11 cellular contexts compared by ENCODE assay signal in the genomic region with DNA sequence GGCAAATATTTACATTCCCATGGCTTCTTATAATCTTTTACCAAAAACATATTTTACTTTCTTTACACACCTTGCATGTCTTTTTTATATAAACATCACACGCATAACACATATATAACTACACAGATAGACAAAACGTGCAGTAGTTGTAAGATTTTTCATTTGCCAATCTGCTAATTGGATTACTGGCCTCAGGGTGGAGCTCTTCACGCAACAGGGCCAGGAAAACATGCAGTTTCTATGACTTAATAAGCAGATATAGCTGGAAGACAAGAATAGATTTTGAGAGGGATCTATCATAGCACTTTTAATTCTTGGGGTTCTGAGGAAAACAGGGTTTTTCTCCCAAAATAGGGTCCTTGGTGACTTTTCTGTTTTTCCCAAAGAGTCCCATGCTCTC. TPM values are rescaled to one million over a fixed set of nuclear protein-coding genes. Genes with fewer than 3 reads are reported as not detected.
DNase-seq lines count a peak whose midpoint lies in the region; ATAC-seq and TF ChIP-seq lines count a peak whose summit lies in the region.
"Had no signal": no experiment of that assay in that cellular context is flagged by ENCODE, and none has a peak within 500 bp of the region (broad histone marks: within the 10 kb centered on the region; RNA-seq: fewer than 3 reads in every experiment).

No MANE protein-coding gene starts in this region.

- no peak overlapping the region for H3K4me2 ChIP-seq in PC-3 (ENCODE audit: low read length)

- no peaks in the 10 kb centered on the region for H3K4me1 ChIP-seq in PC-3 (ENCODE audit: insufficient read depth, low read length)

- no peaks in the 10 kb centered on the region for H3K9me3 ChIP-seq in PC-3 (ENCODE audit: low read length)
- H3K9me3 ChIP-seq: thyroid gland had no signal

- H3K27me3 ChIP-seq in PC-3 (ENCODE audit: low read length): no peaks in the 10 kb centered on the region
- H3K27me3 ChIP-seq: thyroid gland had no signal

- no peak overlapping the region for H3K9ac ChIP-seq in PC-3 (ENCODE audit: low read length)

- no peaks in the 10 kb centered on the region for H3K36me3 ChIP-seq in PC-3 (ENCODE audit: low read depth, low read length)
- H3K36me3 ChIP-seq: thyroid gland had no signal

- in situ Hi-C loops in GM13977 (cut with MboI; ENCODE audit: low pct_unique_long_range_greater_than_20kb, low sequenced_read_pairs, unreplicated experiment): no loop called here

- no peak overlapping the region for H3K4me3 ChIP-seq in AG04449 (ENCODE audit: low read depth, low read length)
- H3K4me3 ChIP-seq in PC-3 (ENCODE audit: low read length): no peak overlapping the region
- no peak overlapping the region for H3K4me3 ChIP-seq in fibroblast of mammary gland (ENCODE audit: control insufficient read depth, low read depth, low read length)
- H3K4me3 ChIP-seq: thyroid gland had no signal

- no peaks in the 10 kb centered on the region for H3F3A ChIP-seq in PC-3 (ENCODE audit: low read length, unreplicated experiment)

- TF ChIP-seq CTCF in AG04449 (IDR thresholded peaks at IDR 0.05; ENCODE audit: insufficient read depth, low read length, missing control alignments) (peak; percentile 18), GM13977 (IDR thresholded peaks at IDR 0.05; ENCODE audit: extremely low read depth, insufficient read depth, missing control alignments) (peak; percentile 53), PC-3 (conservative IDR thresholded peaks at IDR 0.05; ENCODE audit: low read depth, low read length) (peak; percentile 62), fibroblast of mammary gland (conservative IDR thresholded peaks at IDR 0.05; ENCODE audit: control insufficient read depth, insufficient read depth, low read depth, low read length) (peak; percentile 33)

- CTCF ChIA-PET in AG04449 (lab: Yijun Ruan, JAX) (interaction anchor here (1.3 to 1.7 kb wide), 3 partner anchors 10 to 537 kb away, joined by 3 to 8 read pairs (median 4); no protein-coding TSS in a partner anchor), PC-3 (lab: Charles Lee) (no interaction called here)

- intact Hi-C loops in PC-3 (cut with micrococcal nuclease): no loop called here
- intact Hi-C loops in posterior cingulate gyrus (cut with DNase I): no loop called here

- no peak for ATAC-seq in PC-3
- ATAC-seq in GM18867 (IDR thresholded peaks at IDR 0.05; ENCODE audit: unreplicated experiment): no peak

- DNase-seq in AG04449 (ENCODE audit: low read depth, low spot score) (no peak), GM13977 (ENCODE audit: low spot score) (no peak), PC-3 (no peak), fibroblast of mammary gland (ENCODE audit: low read depth) (peak; percentile 22), posterior cingulate gyrus (no peak)
- no peak for DNase-seq in stimulated activated CD4-positive, alpha-beta T cell treated with anti-CD3 and anti-CD28 coated beads, Interleukin-15, amount 100 ng/mL, for 24 hours
- DNase-seq in stimulated activated naive CD4-positive, alpha-beta T cell (lab: John Stamatoyannopoulos, UW): no peak
- DNase-seq: activated CD4-positive, alpha-beta T cell treated with anti-CD3 and anti-CD28 coated beads, Interleukin-2, amount 50 U/mL, for 48 hours; NCI-H345; thyroid gland had no signal

- no TSS peak for BruUV-seq in PC-3 (replicated peaks; lab: Mats Ljungman, UMichigan)

- H2AFZ ChIP-seq in PC-3 (ENCODE audit: low read length): no peak overlapping the region

- H3K27ac ChIP-seq in PC-3 (ENCODE audit: low read length): no peak overlapping the region
- H3K27ac ChIP-seq: thyroid gland had no signal

- no peaks in the 10 kb centered on the region for H3K79me2 ChIP-seq in PC-3 (ENCODE audit: low read length)

- H4K20me1 ChIP-seq in PC-3 (ENCODE audit: low read length): no peaks in the 10 kb centered on the region

- POLR2A ChIA-PET in AG04449 (lab: Yijun Ruan, JAX) (no interaction called here), PC-3 (lab: Charles Lee; ENCODE audit: unreplicated experiment) (no interaction called here)

- no peaks in the 10 kb centered on the region for H3K9me2 ChIP-seq in PC-3 (replicated peaks; ENCODE audit: low read length)

RNA-seq across cellular contexts. Expression of a gene that starts 12.7 kb away (rescaled TPM):
- 2.8 and 3.2 TPM in 2 replicates for total RNA-seq in PC-3 (2014; rRNA removed)

RNA-seq across cellular contexts. Expression of a gene that starts 12.9 kb away (rescaled TPM):
- 1.6 TPM in 2 replicates for total RNA-seq in PC-3 (2014; rRNA removed)

RNA-seq across cellular contexts. Expression of a gene that starts 41.3 kb away (rescaled TPM):
- 2.3 and 2.6 TPM in 2 replicates for total RNA-seq in PC-3 (2014; rRNA removed)
